Comparison of ENCODE assay signal across 1 cellular context in genomic region chr5:1896602-1897376, GRCh38.
TF ChIP-seq lines count a peak whose summit lies in the region.

No MANE protein-coding gene starts in this region.

TF ChIP-seq in K562, 482 proteins besides CTCF, POLR2A, EP300 and RAD21 (continued from another document):
- no peak for TF ChIP-seq KAT7 (CRISPR knock-in tag; IDR thresholded peaks at IDR 0.05; ENCODE audit: borderline replicate concordance)
- no peak for TF ChIP-seq ZNF253 (CRISPR knock-in tag; conservative IDR thresholded peaks at IDR 0.05)
- no peak for TF ChIP-seq U2AF1 (optimal IDR thresholded peaks at IDR 0.05; ENCODE audit: low read depth, low read length)
- TF ChIP-seq ARHGAP35 (IDR thresholded peaks at IDR 0.05; ENCODE audit: partially characterized antibody): no peak
- TF ChIP-seq SMAD4 (CRISPR knock-in tag; conservative IDR thresholded peaks at IDR 0.05): no peak
- no peak for TF ChIP-seq UBTF (IDR thresholded peaks at IDR 0.05; ENCODE audit: borderline replicate concordance in 1 of 2, low read depth in 2 of 2, low read length in 2 of 2)
- TF ChIP-seq ATF1 (CRISPR knock-in tag; IDR thresholded peaks at IDR 0.05): no peak
- TF ChIP-seq ATF1 (tag; IDR thresholded peaks at IDR 0.05): no peak
